In genomic region chr9:125295642-125296041, GRCh38 we compare ENCODE assay signal across 32 cellular contexts.
"Had no signal": no experiment of that assay in that cellular context is flagged by ENCODE, and none has a peak within 500 bp of the region (broad histone marks: within the 10 kb centered on the region; RNA-seq: fewer than 3 reads in every experiment).

No MANE protein-coding gene starts in this region.

- H3K9ac ChIP-seq: SK-N-SH had no signal

- H3K9me3 Mint-ChIP-seq: activated CD8-positive, alpha-beta T cell treated with anti-CD3 and anti-CD28 coated beads for 36 hours; activated naive CD8-positive, alpha-beta T cell treated with anti-CD3 and anti-CD28 coated beads for 36 hours; activated T-cell treated with anti-CD3 and anti-CD28 coated beads, Interleukin-2, amount 50 U/mL, for 72 hours; activated T-helper 17 cell treated with anti-CD3 and anti-CD28 coated beads, Interleukin-2, amount 50 U/mL, for 72 hours; T-cell had no signal

- H3K4me1 Mint-ChIP-seq: activated naive CD8-positive, alpha-beta T cell treated with anti-CD3 and anti-CD28 coated beads for 36 hours; activated T-helper 17 cell treated with anti-CD3 and anti-CD28 coated beads, Interleukin-2, amount 50 U/mL, for 72 hours had no signal

- H3K27me3 ChIP-seq: brain microvascular endothelial cell, Peyer's patch, SJSA1 had no signal

- H3K4me3 Mint-ChIP-seq: activated CD8-positive, alpha-beta T cell treated with anti-CD3 and anti-CD28 coated beads for 36 hours; activated naive CD8-positive, alpha-beta T cell treated with anti-CD3 and anti-CD28 coated beads for 36 hours; activated T-cell treated with anti-CD3 and anti-CD28 coated beads, Interleukin-2, amount 50 U/mL, for 72 hours; activated T-helper 17 cell treated with anti-CD3 and anti-CD28 coated beads, Interleukin-2, amount 50 U/mL, for 72 hours; T-cell had no signal

- H3K4me2 ChIP-seq: SK-N-SH had no signal

- H3K4me3 ChIP-seq: Peyer's patch, SJSA1 had no signal

- H3K4me1 ChIP-seq: SJSA1 had no signal

- DNase-seq: activated CD4-positive, alpha-beta T cell treated with anti-CD3 and anti-CD28 coated beads for 1 hour; activated CD4-positive, alpha-beta T cell treated with anti-CD3 and anti-CD28 coated beads for 48 hours; activated CD4-positive, CD25-positive, alpha-beta regulatory T cell; activated CD8-positive, alpha-beta T cell treated with anti-CD3 and anti-CD28 coated beads for 36 hours; activated effector memory CD4-positive, alpha-beta T cell treated with anti-CD3 and anti-CD28 coated beads, Interleukin-2, amount 50 U/mL, for 16 hours; activated naive CD4-positive, alpha-beta T cell; activated naive CD4-positive, alpha-beta T cell treated with anti-CD3 and anti-CD28 coated beads, Interleukin-2, amount 50 U/mL, for 16 hours; activated naive CD8-positive, alpha-beta T cell treated with anti-CD3 and anti-CD28 coated beads for 36 hours; activated T-cell treated with anti-CD3 and anti-CD28 coated beads, Interleukin-2, amount 50 U/mL, for 1 hour; activated T-cell treated with anti-CD3 and anti-CD28 coated beads, Interleukin-2, amount 50 U/mL, for 72 hours; amniotic stem cell; aorta; brain microvascular endothelial cell; central memory CD4-positive, alpha-beta T cell; NCI-H1092 treated with DMSO at 0.1 percent for 48 hours; NCI-H146; NCI-H187; NCI-H2029 treated with DMSO at 0.1 percent for 48 hours; NCI-H2107; NCI-H2171; NCI-H510A; NCI-H526; Peyer's patch; RPMI8226; SHP77 treated with DMSO at 0.1 percent for 48 hours; SK-N-SH; T-cell; T-helper 2 cell; T-helper 9 cell; WERI-Rb-1 had no signal

- H3K27me3 Mint-ChIP-seq: activated CD8-positive, alpha-beta T cell treated with anti-CD3 and anti-CD28 coated beads for 36 hours; activated naive CD8-positive, alpha-beta T cell treated with anti-CD3 and anti-CD28 coated beads for 36 hours; activated T-helper 17 cell treated with anti-CD3 and anti-CD28 coated beads, Interleukin-2, amount 50 U/mL, for 72 hours; T-cell had no signal

- H3K27ac ChIP-seq: brain microvascular endothelial cell, Peyer's patch, SJSA1, WERI-Rb-1 had no signal

- ATAC-seq: activated CD8-positive, alpha-beta T cell treated with anti-CD3 and anti-CD28 coated beads for 36 hours; activated T-cell treated with anti-CD3 and anti-CD28 coated beads, Interleukin-2, amount 50 U/mL, for 72 hours; activated T-helper 17 cell treated with anti-CD3 and anti-CD28 coated beads, Interleukin-2, amount 50 U/mL, for 72 hours; T-cell had no signal

- H3K9me3 ChIP-seq: Peyer's patch, SJSA1, SK-N-SH had no signal

- H3K27ac Mint-ChIP-seq: activated CD8-positive, alpha-beta T cell treated with anti-CD3 and anti-CD28 coated beads for 36 hours; activated naive CD8-positive, alpha-beta T cell treated with anti-CD3 and anti-CD28 coated beads for 36 hours; activated T-cell treated with anti-CD3 and anti-CD28 coated beads, Interleukin-2, amount 50 U/mL, for 72 hours; activated T-helper 17 cell treated with anti-CD3 and anti-CD28 coated beads, Interleukin-2, amount 50 U/mL, for 72 hours; T-cell had no signal
